ENCODE assay signal across 10 cellular contexts in genomic region chr17:81385320-81386111, GRCh38. TPM values are rescaled to one million over a fixed set of nuclear protein-coding genes. Genes with fewer than 3 reads are reported as not detected.
DNase-seq lines count a peak whose midpoint lies in the region; ATAC-seq, FAIRE-seq and TF ChIP-seq lines count a peak whose summit lies in the region.
"Had no signal": no experiment of that assay in that cellular context is flagged by ENCODE, and none has a peak within 500 bp of the region (broad histone marks: within the 10 kb centered on the region; RNA-seq: fewer than 3 reads in every experiment).

No MANE protein-coding gene starts in this region.

- H3K4me1 Mint-ChIP-seq in activated CD8-positive, alpha-beta T cell treated with anti-CD3 and anti-CD28 coated beads, Interleukin-2, amount 10 ng/mL, durations not matched to agents 7 days and 5 days (ENCODE audit: low read depth), result peaks cover 9% of the 10 kb centered on the region

- H3K36me3 Mint-ChIP-seq in activated CD8-positive, alpha-beta T cell treated with anti-CD3 and anti-CD28 coated beads, Interleukin-2, amount 10 ng/mL, durations not matched to agents 7 days and 5 days (ENCODE audit: low read depth), result no peaks in the 10 kb centered on the region

- no peaks in the 10 kb centered on the region for H3K27me3 ChIP-seq in left ventricle myocardium inferior (ENCODE audit: low read depth)
- no peaks in the 10 kb centered on the region for H3K27me3 ChIP-seq in ovary

- H3K4me3 ChIP-seq in left ventricle myocardium inferior (peak overlapping the region; percentile 79), ovary (no peak overlapping the region)

- DNase-seq in C1 segment of cervical spinal cord (lab: John Stamatoyannopoulos, UW), result peak in 13 of 14 donors; percentile 43 to 98 (median 94)
- DNase-seq in activated CD8-positive, alpha-beta T cell treated with anti-CD3 and anti-CD28 coated beads, Interleukin-2, amount 10 ng/mL, durations not matched to agents 7 days and 5 days, result no peak
- no peak for DNase-seq in left ventricle myocardium inferior
- peak; percentile 38 to 54 (median 49) for DNase-seq in ovary
- no peak for DNase-seq in hepatic stellate cell (ENCODE audit: low spot score)
- no peak for DNase-seq in GM12891 (ENCODE audit: insufficient read length, low spot score)
- DNase-seq in COLO668 (lab: John Stamatoyannopoulos, UW; ENCODE audit: unreplicated experiment), result no peak
- DNase-seq in stimulated activated CD4-positive, alpha-beta T cell treated with anti-CD3 and anti-CD28 coated beads, Interleukin-12 subunit alpha, Interleukin-12 subunit beta, amount 100 ng/mL, for 4 hours, result no peak
- DNase-seq: activated CD8-positive, alpha-beta memory T cell treated with anti-CD3 and anti-CD28 coated beads for 24 hours; OCI-M1 had no signal

- POLR2A ChIA-PET in activated CD8-positive, alpha-beta T cell treated with anti-CD3 and anti-CD28 coated beads, Interleukin-2, amount 10 ng/mL, durations not matched to agents 7 days and 5 days (lab: Charles Lee), result no interaction called here

- H3K4me3 Mint-ChIP-seq in activated CD8-positive, alpha-beta T cell treated with anti-CD3 and anti-CD28 coated beads, Interleukin-2, amount 10 ng/mL, durations not matched to agents 7 days and 5 days, result peak overlapping the region; percentile 15

- H3K36me3 ChIP-seq in left ventricle myocardium inferior (no peaks in the 10 kb centered on the region), ovary (no peaks in the 10 kb centered on the region)

- H3K27ac Mint-ChIP-seq in activated CD8-positive, alpha-beta T cell treated with anti-CD3 and anti-CD28 coated beads, Interleukin-2, amount 10 ng/mL, durations not matched to agents 7 days and 5 days, result no peak overlapping the region

- no peaks in the 10 kb centered on the region for H3K9me3 Mint-ChIP-seq in activated CD8-positive, alpha-beta T cell treated with anti-CD3 and anti-CD28 coated beads, Interleukin-2, amount 10 ng/mL, durations not matched to agents 7 days and 5 days (ENCODE audit: insufficient read depth)

- no peak for FAIRE-seq in GM12891 (lab: Jason Lieb, UNC)

- TF ChIP-seq EP300 in ovary (IDR thresholded peaks at IDR 0.05), result no peak

- TF ChIP-seq CTCF in left ventricle myocardium inferior (IDR thresholded peaks at IDR 0.05; ENCODE audit: borderline replicate concordance) (no peak), ovary (IDR thresholded peaks at IDR 0.05) (no peak)

- H3K27ac ChIP-seq in left ventricle myocardium inferior (replicated peaks) (peak overlapping the region; percentile 97), ovary (peak overlapping the region; percentile 61 to 83)

- 55 to 79% (median 70%) methylated on average over 24 of the region's 24 CpGs for WGBS in ovary, 3 donors

- H3K4me1 ChIP-seq in left ventricle myocardium inferior (peaks cover 50% of the 10 kb centered on the region), ovary (ENCODE audit: insufficient read depth) (peaks cover 10% of the 10 kb centered on the region)

- intact Hi-C loops in left ventricle myocardium inferior (cut with micrococcal nuclease), result loop anchor here (5.0 kb wide), 1 partner anchor 97 kb away; no protein-coding TSS in a partner anchor
- intact Hi-C loops in ovary (cut with DNase I), result no loop called here

- TF ChIP-seq POLR2A in ovary (IDR thresholded peaks at IDR 0.05), result no peak
- no peak for TF ChIP-seq POLR2A in GM12891 (IDR thresholded peaks at IDR 0.05; ENCODE audit: low read depth, low read length)

- no peaks in the 10 kb centered on the region for H3K9me3 ChIP-seq in left ventricle myocardium inferior (replicated peaks)
- no peaks in the 10 kb centered on the region for H3K9me3 ChIP-seq in ovary

- no peak for ATAC-seq in activated CD8-positive, alpha-beta T cell treated with anti-CD3 and anti-CD28 coated beads, Interleukin-2, amount 10 ng/mL, durations not matched to agents 7 days and 5 days

- CTCF ChIA-PET in activated CD8-positive, alpha-beta T cell treated with anti-CD3 and anti-CD28 coated beads, Interleukin-2, amount 10 ng/mL, durations not matched to agents 7 days and 5 days (lab: Charles Lee), result interaction anchor here (1.9 kb wide), 1 partner anchor 99 kb away, joined by 5 read pairs; no protein-coding TSS in a partner anchor

- H3K27me3 Mint-ChIP-seq in activated CD8-positive, alpha-beta T cell treated with anti-CD3 and anti-CD28 coated beads, Interleukin-2, amount 10 ng/mL, durations not matched to agents 7 days and 5 days (ENCODE audit: low read depth), result peaks cover 33% of the 10 kb centered on the region

TF ChIP-seq in GM12891, 5 proteins besides CTCF, POLR2A, EP300 and RAD21:
- no peak for TF ChIP-seq POU2F2 (IDR thresholded peaks at IDR 0.05; ENCODE audit: low read depth, low read length)
- no peak for TF ChIP-seq TAF1 (IDR thresholded peaks at IDR 0.05; ENCODE audit: low read depth, low read length)
- no peak for TF ChIP-seq POLR2AphosphoS5 (IDR thresholded peaks at IDR 0.05; ENCODE audit: low read depth, low read length)
- TF ChIP-seq PAX5 (IDR thresholded peaks at IDR 0.05; ENCODE audit: insufficient read depth, low read length, severe bottlenecking), result no peak
- TF ChIP-seq SPI1 (IDR thresholded peaks at IDR 0.05; ENCODE audit: low read depth, low read length), result no peak

RNA-seq across cellular contexts. Expression of gene BAHCC1, which starts 9.7 kb away (rescaled TPM):
- total RNA-seq in activated CD8-positive, alpha-beta T cell treated with anti-CD3 and anti-CD28 coated beads, Interleukin-2, amount 10 ng/mL, durations not matched to agents 7 days and 5 days, result under 1 TPM; 0.87 to 0.91 TPM
- total RNA-seq in left ventricle myocardium inferior (7.3 TPM), ovary (10 to 100 TPM in 6 of 7 donors, 1 to 10 TPM in 1; 7.6 to 31.9 (median 24.2) TPM)
- 10 to 100 TPM in 1 of 2 donors, 1 to 10 TPM in 1; 1.9 to 16.0 TPM for polyA plus RNA-seq in ovary
- polyA plus RNA-seq in GM12891 (2012; ENCODE audit: low read depth, missing spikeins), result 0.01 TPM

Comparison
In these comparisons a context has a peak if more than half of its experiments do, and no peak if none do; other contexts are left out.
1. DNase-seq: peak in C1 segment of cervical spinal cord (13 of 14) and ovary (5 of 5); none in activated CD8-positive, alpha-beta T cell treated with anti-CD3 and anti-CD28 coated beads, Interleukin-2, amount 10 ng/mL, durations not matched to agents 7 days and 5 days (single experiment), left ventricle myocardium inferior (single experiment), hepatic stellate cell (single experiment), GM12891 (single experiment), COLO668 (single experiment) and stimulated activated CD4-positive, alpha-beta T cell treated with anti-CD3 and anti-CD28 coated beads, Interleukin-12 subunit alpha, Interleukin-12 subunit beta, amount 100 ng/mL, for 4 hours (single experiment).